In genomic region chr19:51463976-51464581, GRCh38 we compare ENCODE assay signal across 18 cellular contexts. TPM values are rescaled to one million over a fixed set of nuclear protein-coding genes. Genes with fewer than 3 reads are reported as not detected.
"Had no signal": no experiment of that assay in that cellular context is flagged by ENCODE, and none has a peak within 500 bp of the region (broad histone marks: within the 10 kb centered on the region; RNA-seq: fewer than 3 reads in every experiment).

No MANE protein-coding gene starts in this region.

RNA-seq across cellular contexts. Expression of gene SIGLEC8, which starts 5.8 kb away (rescaled TPM):
- total RNA-seq: cardiac muscle cell, epithelial cell of proximal tubule, fibroblast of villous mesenchyme, kidney epithelial cell, mammary epithelial cell, mesothelial cell of epicardium had no signal

RNA-seq across cellular contexts. Expression of gene CEACAM18, which starts 14.3 kb away (rescaled TPM):
- total RNA-seq: body of pancreas, cardiac muscle cell, cerebellum, epithelial cell of proximal tubule, fibroblast of villous mesenchyme, heart right ventricle, kidney epithelial cell, left ventricle myocardium inferior, mammary epithelial cell, mesothelial cell of epicardium, pancreas, psoas muscle, right atrium auricular region, skeletal muscle tissue, stomach, suprapubic skin, tibial nerve, uterus had no signal

RNA-seq across cellular contexts. Expression of gene SIGLEC12, which starts 37.5 kb away (rescaled TPM):
- total RNA-seq: body of pancreas, cardiac muscle cell, epithelial cell of proximal tubule, fibroblast of villous mesenchyme, kidney epithelial cell, mammary epithelial cell, mesothelial cell of epicardium, right atrium auricular region, skeletal muscle tissue, suprapubic skin had no signal

RNA-seq across cellular contexts. Expression of gene SIGLEC10, which starts 46.6 kb away (rescaled TPM):
- total RNA-seq: cardiac muscle cell, epithelial cell of proximal tubule, fibroblast of villous mesenchyme, mammary epithelial cell, mesothelial cell of epicardium had no signal
